26 cellular contexts compared by ENCODE assay signal in the genomic region with DNA sequence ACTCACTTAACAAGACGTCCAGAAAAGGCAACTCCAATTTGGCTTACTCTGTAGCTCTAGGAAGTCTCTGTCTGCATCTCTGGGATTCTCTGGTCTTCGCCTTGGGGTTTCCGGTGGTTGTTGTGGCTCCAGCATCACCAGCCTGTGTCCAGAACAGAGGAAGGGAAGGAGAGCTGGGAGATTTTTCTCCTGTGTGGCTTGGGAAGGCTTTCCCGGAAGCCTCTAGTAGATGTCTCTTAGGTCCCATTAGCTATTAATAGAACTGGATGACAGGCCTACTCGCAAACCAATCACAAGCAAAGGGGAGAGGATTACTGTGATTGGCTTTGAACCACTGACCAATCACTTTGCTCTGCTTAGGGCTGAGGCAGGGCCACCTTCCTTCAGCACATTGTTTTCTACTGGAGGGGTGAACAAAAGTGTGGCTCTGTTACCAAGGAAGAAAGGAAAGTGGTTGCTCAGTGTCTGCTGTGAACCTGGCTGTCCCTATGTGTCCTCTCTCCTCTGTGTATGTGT.
"Had no signal": no experiment of that assay in that cellular context is flagged by ENCODE, and none has a peak within 500 bp of the region (broad histone marks: within the 10 kb centered on the region; RNA-seq: fewer than 3 reads in every experiment).

No MANE protein-coding gene starts in this region.

- H3K36me3 Mint-ChIP-seq: activated naive CD8-positive, alpha-beta T cell treated with anti-CD3 and anti-CD28 coated beads, Interleukin-2, amount 10 ng/mL, durations not matched to agents 7 days and 5 days; mesothelial cell of epicardium; naive thymus-derived CD8-positive, alpha-beta T cell had no signal

- H3K27ac Mint-ChIP-seq: activated naive CD4-positive, alpha-beta T cell treated with anti-CD3 and anti-CD28 coated beads for 36 hours; activated naive CD8-positive, alpha-beta T cell treated with anti-CD3 and anti-CD28 coated beads, Interleukin-2, amount 10 ng/mL, durations not matched to agents 7 days and 5 days; activated T-helper 2 cell treated with anti-CD3 and anti-CD28 coated beads, Interferon-gamma antibody, Interleukin-2, Interleukin-4, amounts not matched to agents 10 μg/mL and 5 μg/mL and 100 μg/mL, durations not matched to agents 14 hours and 24 hours and 36 hours; mesothelial cell of epicardium had no signal

- H3K4me1 Mint-ChIP-seq: activated naive CD8-positive, alpha-beta T cell treated with anti-CD3 and anti-CD28 coated beads, Interleukin-2, amount 10 ng/mL, durations not matched to agents 7 days and 5 days; naive thymus-derived CD8-positive, alpha-beta T cell; stimulated activated naive CD8-positive, alpha-beta T cell treated with anti-CD3 and anti-CD28 coated beads, Interleukin-15, amount 100 ng/mL, for 72 hours had no signal

- FAIRE-seq: bronchial epithelial cell, frontal cortex had no signal

- DNase-seq: activated CD4-positive, alpha-beta T cell treated with anti-CD3 and anti-CD28 coated beads for 4 hours; activated CD4-positive, alpha-beta T cell treated with anti-CD3 and anti-CD28 coated beads, Interleukin-2, amount 50 U/mL, for 48 hours; activated CD4-positive, CD25-positive, alpha-beta regulatory T cell; activated CD8-positive, alpha-beta memory T cell treated with anti-CD3 and anti-CD28 coated beads, Interleukin-2, amount 50 U/mL, for 48 hours; activated naive CD4-positive, alpha-beta T cell treated with anti-CD3 and anti-CD28 coated beads for 36 hours; activated naive CD8-positive, alpha-beta T cell treated with anti-CD3 and anti-CD28 coated beads, Interleukin-2, amount 10 ng/mL, durations not matched to agents 7 days and 5 days; activated T-cell treated with anti-CD3 and anti-CD28 coated beads, Interleukin-2, amount 50 U/mL, for 4 hours; amniotic stem cell; cerebellar nuclear complex; glutamatergic neuron; hippocampal formation; left ventricle myocardium inferior; naive thymus-derived CD8-positive, alpha-beta T cell; ovary; psoas muscle; right cardiac atrium; stimulated activated CD4-positive, alpha-beta T cell treated with anti-CD3 and anti-CD28 coated beads, Interleukin-1b, Interleukin-23, amount 100 ng/mL, for 48 hours; stimulated activated naive CD8-positive, alpha-beta T cell treated with anti-CD3 and anti-CD28 coated beads, Interleukin-15, amount 100 ng/mL, for 72 hours; T1000; tibial artery had no signal

- H3K4me3 ChIP-seq: coronary artery, esophagus muscularis mucosa, left ventricle myocardium inferior, ovary, psoas muscle, tibial artery had no signal

- H3K4me1 ChIP-seq: left ventricle myocardium inferior, psoas muscle, tibial artery had no signal

- H3K27ac ChIP-seq: coronary artery, esophagus muscularis mucosa, left ventricle myocardium inferior, ovary, psoas muscle, tibial artery had no signal

- ATAC-seq: activated T-cell treated with anti-CD3 and anti-CD28 coated beads, Interleukin-2, amount 50 U/mL, for 4 hours; naive thymus-derived CD8-positive, alpha-beta T cell; psoas muscle; right cardiac atrium; stimulated activated naive CD8-positive, alpha-beta T cell treated with anti-CD3 and anti-CD28 coated beads, Interleukin-15, amount 100 ng/mL, for 72 hours had no signal

- H3K27me3 Mint-ChIP-seq: activated naive CD8-positive, alpha-beta T cell treated with anti-CD3 and anti-CD28 coated beads, Interleukin-2, amount 10 ng/mL, durations not matched to agents 7 days and 5 days had no signal

- H3K9me3 ChIP-seq: ovary had no signal

- H3K4me3 Mint-ChIP-seq: activated naive CD4-positive, alpha-beta T cell treated with anti-CD3 and anti-CD28 coated beads for 36 hours; activated naive CD8-positive, alpha-beta T cell treated with anti-CD3 and anti-CD28 coated beads, Interleukin-2, amount 10 ng/mL, durations not matched to agents 7 days and 5 days; activated T-cell treated with anti-CD3 and anti-CD28 coated beads, Interleukin-2, amount 50 U/mL, for 4 hours; mesothelial cell of epicardium; naive thymus-derived CD8-positive, alpha-beta T cell; stimulated activated naive CD8-positive, alpha-beta T cell treated with anti-CD3 and anti-CD28 coated beads, Interleukin-15, amount 100 ng/mL, for 72 hours had no signal

- H3K9me3 Mint-ChIP-seq: activated T-cell treated with anti-CD3 and anti-CD28 coated beads, Interleukin-2, amount 50 U/mL, for 4 hours; activated T-helper 2 cell treated with anti-CD3 and anti-CD28 coated beads, Interferon-gamma antibody, Interleukin-2, Interleukin-4, amounts not matched to agents 10 μg/mL and 5 μg/mL and 100 μg/mL, durations not matched to agents 14 hours and 24 hours and 36 hours had no signal

- H3K27me3 ChIP-seq: esophagus muscularis mucosa, ovary had no signal

- H3K36me3 ChIP-seq: esophagus muscularis mucosa, left ventricle myocardium inferior, ovary, tibial artery had no signal
